9 cellular contexts compared by ENCODE assay signal in the genomic region with DNA sequence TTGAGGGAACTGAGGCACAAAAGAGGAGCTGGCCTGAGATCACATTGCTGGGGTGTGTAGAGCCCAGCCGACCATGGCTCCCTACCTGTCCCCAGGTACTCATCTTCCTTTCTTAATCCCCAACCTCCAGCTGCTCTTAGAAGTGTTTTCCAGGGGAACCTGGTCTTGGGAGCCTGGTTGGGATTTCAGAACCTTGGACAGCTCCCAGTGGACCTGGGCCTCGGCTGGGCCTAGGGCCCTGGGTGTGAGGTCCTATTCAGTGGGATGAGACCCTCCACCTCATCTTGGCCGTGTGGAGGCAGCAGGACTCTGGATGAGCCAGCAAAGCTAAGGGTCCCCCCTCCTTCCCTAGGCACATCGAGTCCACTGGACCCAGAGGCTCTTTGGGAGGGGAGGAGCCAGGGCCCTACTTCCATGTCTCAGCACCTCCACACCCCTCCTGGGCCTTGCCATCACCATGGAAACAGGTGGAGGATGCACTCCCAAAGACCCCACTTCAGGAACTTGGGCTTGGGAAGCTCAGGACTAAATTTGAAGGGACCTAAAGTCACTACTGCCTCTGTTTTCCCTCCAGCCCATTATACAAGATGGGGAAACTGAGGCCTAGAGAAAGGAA. TPM values are rescaled to one million over a fixed set of nuclear protein-coding genes. Genes with fewer than 3 reads are reported as not detected.
DNase-seq lines count a peak whose midpoint lies in the region; ATAC-seq, FAIRE-seq and TF ChIP-seq lines count a peak whose summit lies in the region.
"Had no signal": no experiment of that assay in that cellular context is flagged by ENCODE, and none has a peak within 500 bp of the region (broad histone marks: within the 10 kb centered on the region; RNA-seq: fewer than 3 reads in every experiment).

No MANE protein-coding gene starts in this region.

- peak; percentile 95 for DNase-seq in GM23338 (ENCODE audit: low spot score)
- peak; percentile 72 for DNase-seq in NT2/D1 (ENCODE audit: low read depth, low spot score)
- peak; percentile 58 for DNase-seq in endothelial cell of umbilical vein (ENCODE audit: low read depth, low spot score)
- DNase-seq in ovary, result peak; percentile 34 to 56 (median 47)
- DNase-seq in NCI-H2107 (lab: John Stamatoyannopoulos, UW), result no peak
- no peak for DNase-seq in NOMO-1 treated with dmso at 0.1 percent for 144 hours (lab: John Stamatoyannopoulos, UW; ENCODE audit: unreplicated experiment)
- no peak for DNase-seq in NCI-H1930 (lab: John Stamatoyannopoulos, UW)

- H3K27ac ChIP-seq in GM23338 (ENCODE audit: low read depth) (no peak overlapping the region), endothelial cell of umbilical vein (ENCODE audit: insufficient read depth, low read depth, low read length) (no peak overlapping the region), ovary (no peak overlapping the region)

- H4K20me1 ChIP-seq in GM23338 (replicated peaks; ENCODE audit: insufficient read depth) (peaks cover 3% of the 10 kb centered on the region; the same call in 1 of the 2 replicates), endothelial cell of umbilical vein (replicated peaks; ENCODE audit: control insufficient read depth, extremely low read depth, insufficient read depth, low read length) (no peaks in the 10 kb centered on the region)

- H3K4me3 Mint-ChIP-seq in GM23338, result no peak overlapping the region
- H3K4me3 Mint-ChIP-seq: effector memory CD8-positive, alpha-beta T cell had no signal

- TF ChIP-seq POLR2A in endothelial cell of umbilical vein (IDR thresholded peaks at IDR 0.05; ENCODE audit: low read depth, low read length) (no peak), ovary (IDR thresholded peaks at IDR 0.05) (no peak)

- H3K27me3 ChIP-seq in GM23338 (ENCODE audit: insufficient read depth), result no peaks in the 10 kb centered on the region
- H3K27me3 ChIP-seq in NT2/D1 (ENCODE audit: insufficient read depth, insufficient read length), result no peaks in the 10 kb centered on the region
- H3K27me3 ChIP-seq in endothelial cell of umbilical vein (ENCODE audit: control insufficient read depth in 2 of 2, insufficient read depth in 2 of 2, low read length in 2 of 2), result no peaks in the 10 kb centered on the region
- H3K27me3 ChIP-seq in ovary, result no peaks in the 10 kb centered on the region

- H3K36me3 Mint-ChIP-seq in GM23338 (ENCODE audit: low read depth), result no peaks in the 10 kb centered on the region

- H3K79me2 ChIP-seq in GM23338 (replicated peaks; ENCODE audit: insufficient read depth) (no peaks in the 10 kb centered on the region), endothelial cell of umbilical vein (ENCODE audit: control insufficient read depth, insufficient read depth, low read length) (no peaks in the 10 kb centered on the region)

- no peaks in the 10 kb centered on the region for H3K9me3 ChIP-seq in NT2/D1 (ENCODE audit: insufficient read depth, low read length)
- H3K9me3 ChIP-seq in endothelial cell of umbilical vein (replicated peaks; ENCODE audit: control insufficient read depth, insufficient read depth, low read length), result no peaks in the 10 kb centered on the region
- H3K9me3 ChIP-seq in ovary, result no peaks in the 10 kb centered on the region

- no peak overlapping the region for H2AFZ ChIP-seq in GM23338
- H2AFZ ChIP-seq in endothelial cell of umbilical vein (ENCODE audit: low read depth, low read length), result no peak overlapping the region

- H3K4me1 ChIP-seq in GM23338 (ENCODE audit: insufficient read depth) (no peaks in the 10 kb centered on the region; the same call in 1 of the 2 replicates), NT2/D1 (ENCODE audit: insufficient read depth, insufficient read length) (peaks cover 8% of the 10 kb centered on the region), endothelial cell of umbilical vein (ENCODE audit: control insufficient read depth, extremely low read depth, insufficient read depth, low read length) (no peaks in the 10 kb centered on the region), ovary (ENCODE audit: insufficient read depth) (no peaks in the 10 kb centered on the region)

- POLR2A ChIA-PET in endothelial cell of umbilical vein (lab: Charles Lee), result no interaction called here

- H3K9me1 ChIP-seq in endothelial cell of umbilical vein (replicated peaks; ENCODE audit: control insufficient read depth, extremely low read depth, insufficient read depth, low read length), result no peaks in the 10 kb centered on the region

- H3K36me3 ChIP-seq in GM23338 (ENCODE audit: insufficient read depth), result no peaks in the 10 kb centered on the region
- no peaks in the 10 kb centered on the region for H3K36me3 ChIP-seq in NT2/D1 (ENCODE audit: insufficient read depth, insufficient read length, low read length)
- H3K36me3 ChIP-seq in endothelial cell of umbilical vein (ENCODE audit: control insufficient read depth in 2 of 2, extremely low read depth in 1 of 2, insufficient read depth in 2 of 2, low read length in 2 of 2), result no peaks in the 10 kb centered on the region
- no peaks in the 10 kb centered on the region for H3K36me3 ChIP-seq in ovary

- TF ChIP-seq EP300 in ovary (IDR thresholded peaks at IDR 0.05), result no peak

- 0 out of 2 replicates have a peak, but pooled peaks cover 3% of the 10 kb centered on the region for H3F3A ChIP-seq in GM23338 (replicated peaks; ENCODE audit: low read depth)

- dilution Hi-C loops in endothelial cell of umbilical vein (cut with MboI; ENCODE audit: extremely low pct_ligation_motif_present, low sequenced_read_pairs), result no loop called here

- H3K27me3 Mint-ChIP-seq in GM23338 (ENCODE audit: insufficient read depth, low read depth, poor library complexity), result peaks cover 11% of the 10 kb centered on the region

- peak; percentile 62 for FAIRE-seq in endothelial cell of umbilical vein (lab: Jason Lieb, UNC)

- no peak overlapping the region for H3K4me2 ChIP-seq in GM23338
- H3K4me2 ChIP-seq in endothelial cell of umbilical vein (ENCODE audit: insufficient read depth, low read length), result no peak overlapping the region

- H3K4me1 Mint-ChIP-seq in GM23338, result peaks cover 18% of the 10 kb centered on the region

- no peaks in the 10 kb centered on the region; the same call in 2 of the 3 replicates for H3K9me3 Mint-ChIP-seq in GM23338
- H3K9me3 Mint-ChIP-seq: effector memory CD8-positive, alpha-beta T cell had no signal

- TF ChIP-seq CTCF in GM23338 (conservative IDR thresholded peaks at IDR 0.05; ENCODE audit: low read depth in 2 of 2) (no peak), endothelial cell of umbilical vein (IDR thresholded peaks at IDR 0.05; ENCODE audit: extremely low read depth in 1 of 2, insufficient read depth in 1 of 2, low read depth in 1 of 2, low read length in 2 of 2) (no peak), ovary (IDR thresholded peaks at IDR 0.05) (no peak)

- H3K9me2 ChIP-seq in GM23338 (ENCODE audit: insufficient read depth), result no peaks in the 10 kb centered on the region

- CTCF ChIA-PET in endothelial cell of umbilical vein (lab: Charles Lee), result interaction anchor here (0.9 kb wide), 1 partner anchor 142 kb away, joined by 4 read pairs; no protein-coding TSS in a partner anchor

- H3K27ac Mint-ChIP-seq in GM23338, result no peak overlapping the region
- H3K27ac Mint-ChIP-seq: effector memory CD8-positive, alpha-beta T cell had no signal

- 6 to 14% (median 9%) methylated on average over 4 of the region's 4 CpGs for WGBS in ovary, 3 donors

- no TSS peak for BruUV-seq in endothelial cell of umbilical vein (replicated peaks; lab: Mats Ljungman, UMichigan)

- ATAC-seq in GM23338, result peak; percentile 86
- ATAC-seq in GM18858 (IDR thresholded peaks at IDR 0.05; ENCODE audit: unreplicated experiment), result no peak
- ATAC-seq: effector memory CD8-positive, alpha-beta T cell had no signal

- intact Hi-C loops in endothelial cell of umbilical vein (cut with micrococcal nuclease), result no loop called here
- intact Hi-C loops in ovary (cut with DNase I), result no loop called here

- H3K4me3 ChIP-seq in GM23338 (no peak overlapping the region), NT2/D1 (ENCODE audit: insufficient read length, low read depth) (no peak overlapping the region), endothelial cell of umbilical vein (replicated peaks in 1 of 3; ENCODE audit: insufficient read depth in 1 of 3, low read depth in 1 of 3, low read length in 3 of 3) (no peak overlapping the region), ovary (no peak overlapping the region)

- no peak overlapping the region for H3K9ac ChIP-seq in NT2/D1 (ENCODE audit: insufficient read length, low read depth)
- no peak overlapping the region for H3K9ac ChIP-seq in endothelial cell of umbilical vein (replicated peaks; ENCODE audit: extremely low read depth, insufficient read depth, low read length)

TF ChIP-seq in endothelial cell of umbilical vein, 7 proteins besides CTCF, POLR2A, EP300 and RAD21:
- TF ChIP-seq JUN (IDR thresholded peaks at IDR 0.05; ENCODE audit: borderline replicate concordance, insufficient read depth, insufficient read length, low read depth) (no peak), EZH2 (IDR thresholded peaks at IDR 0.05; ENCODE audit: borderline replicate concordance, low read depth, low read length, severe bottlenecking) (no peak), FOS (IDR thresholded peaks at IDR 0.05; ENCODE audit: borderline replicate concordance, insufficient read depth, low read length) (no peak), GATA2 (IDR thresholded peaks at IDR 0.05; ENCODE audit: insufficient read depth, insufficient read length, low read depth, low read length) (no peak), POLR2AphosphoS5 (IDR thresholded peaks at IDR 0.05; ENCODE audit: insufficient read depth, low read depth, low read length) (no peak), MYC (IDR thresholded peaks at IDR 0.05; ENCODE audit: low read depth, low read length) (no peak)
- TF ChIP-seq, protein P1, sequence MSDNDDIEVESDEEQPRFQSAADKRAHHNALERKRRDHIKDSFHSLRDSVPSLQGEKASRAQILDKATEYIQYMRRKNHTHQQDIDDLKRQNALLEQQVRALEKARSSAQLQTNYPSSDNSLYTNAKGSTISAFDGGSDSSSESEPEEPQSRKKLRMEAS (IDR thresholded peaks at IDR 0.05; ENCODE audit: insufficient read depth, insufficient read length), result no peak

RNA-seq across cellular contexts. Expression of a gene that starts 38.5 kb away (rescaled TPM):
- total RNA-seq in GM23338 (2014; rRNA removed; shearing (Covaris generic)), result 34.9 and 46.1 TPM in 2 replicates
- polyA plus RNA-seq in GM23338 (2016; fragmentation: Nextera tagmentation; extraction: Ambion mirVana) (46.8 and 52.2 TPM in 2 replicates), endothelial cell of umbilical vein (57.5 and 62.3 TPM in 2 replicates), ovary (10 to 100 TPM; 38.4 to 53.1 TPM)
- total RNA-seq in endothelial cell of umbilical vein (125 and 130 TPM in 2 replicates), ovary (10 to 100 TPM; 18.2 to 75.9 (median 62.5) TPM)
- polyA plus RNA-seq in endothelial cell of umbilical vein (2011; cell fraction: cytosol; rRNA removed), result 44.1 and 53.1 TPM in 2 replicates
- 90.3 and 92.7 TPM in 2 replicates for polyA plus RNA-seq in endothelial cell of umbilical vein (2011; cell fraction: nucleus; rRNA removed)
- 72.4 and 87.8 TPM in 2 replicates for polyA plus RNA-seq in endothelial cell of umbilical vein (2012)
- 47.1 and 48.2 TPM in 2 replicates for polyA minus RNA-seq in endothelial cell of umbilical vein
- 21.2 TPM for polyA minus RNA-seq in endothelial cell of umbilical vein (2011; cell fraction: cytosol; rRNA and poly(A)+ RNA removed)
- 47.7 and 51.3 TPM in 2 replicates for polyA minus RNA-seq in endothelial cell of umbilical vein (2011; cell fraction: nucleus; rRNA and poly(A)+ RNA removed)

Comparison
In these comparisons a context has a peak if more than half of its experiments do, and no peak if none do; other contexts are left out.
1. DNase-seq: peak in GM23338 (single experiment), NT2/D1 (single experiment), endothelial cell of umbilical vein (single experiment) and ovary (5 of 5); none in NCI-H2107 (single experiment), NOMO-1 treated with dmso at 0.1 percent for 144 hours (single experiment) and NCI-H1930 (0 of 2).